Comparison of ENCODE assay signal across 8 cellular contexts in the genomic region with DNA sequence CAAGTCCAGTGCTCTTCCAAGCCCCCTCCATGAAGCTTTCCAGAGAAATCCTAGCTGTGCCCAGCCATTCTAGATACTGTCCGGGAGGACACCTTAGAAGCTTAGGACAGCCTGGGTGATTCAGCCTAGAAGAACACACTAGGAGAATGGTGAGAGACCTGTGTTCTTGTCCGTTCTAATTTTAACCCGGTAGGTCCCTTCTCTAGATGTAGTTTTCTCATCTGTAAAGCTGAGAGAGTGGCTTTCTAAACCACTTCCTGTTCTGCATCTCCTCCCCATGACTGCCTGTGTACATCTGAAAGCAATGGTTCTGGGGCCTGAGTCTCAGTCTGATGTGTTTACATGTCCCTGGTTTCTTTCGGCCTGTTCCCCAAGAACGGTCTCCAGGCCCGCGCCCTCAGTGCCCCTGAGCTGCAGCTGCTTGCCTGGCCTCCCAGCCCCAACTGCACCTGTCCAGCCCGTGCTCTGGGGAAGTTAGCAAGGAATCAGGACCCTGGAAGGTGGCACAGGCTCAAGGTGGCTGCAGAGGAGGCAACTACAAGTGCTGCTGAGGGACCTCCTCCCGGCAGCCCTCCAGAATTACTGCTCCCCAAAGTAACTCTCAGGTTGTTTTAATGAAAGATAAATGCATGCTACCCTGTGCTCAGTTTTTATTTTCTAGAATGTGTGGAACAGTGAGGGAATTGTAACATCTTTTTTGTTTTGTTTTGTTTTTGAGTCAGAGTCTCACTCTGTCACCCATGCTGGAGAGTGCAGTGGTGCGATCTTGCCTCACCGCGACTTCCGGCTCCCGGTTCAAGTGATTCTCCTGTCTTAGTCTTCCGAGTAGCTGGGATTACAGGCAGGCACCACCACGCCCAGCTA.
DNase-seq lines count a peak whose midpoint lies in the region; ATAC-seq, FAIRE-seq and TF ChIP-seq lines count a peak whose summit lies in the region.

No MANE protein-coding gene starts in this region.

- WGBS in GM12878 (ENCODE audit: insufficient coverage, insufficient replicate concordance, low lambda C conversion rate, missing lambda C conversion rate), result under 1% methylated on average over 16 of the region's 16 CpGs
- 63 to 93% methylated on average over 10 to 16 of the region's 16 CpGs for WGBS in transverse colon (ENCODE audit: low coverage in 1 of 2), 2 donors

- FAIRE-seq in GM12878 (lab: Jason Lieb, UNC), result peak; percentile 75

- no peaks in the 10 kb centered on the region for H3K27me3 Mint-ChIP-seq in type B pancreatic cell

- no peaks in the 10 kb centered on the region for H4K20me1 ChIP-seq in GM12878 (ENCODE audit: control insufficient read depth, insufficient read depth)

- POLR2A ChIA-PET in GM12878 (lab: Charles Lee), result interaction anchor here (0.7 to 6.0 kb wide), 10 partner anchors 11 to 128 kb away, joined by 3 to 65 read pairs (median 4); partner anchors contain the start of gene LBH

- H3K27ac Mint-ChIP-seq in type B pancreatic cell, result no peak overlapping the region

- peak; percentile 31 to 51; a peak in 2 of 4 replicates for TF ChIP-seq EP300 in GM12878 (IDR thresholded peaks at IDR 0.05; ENCODE audit: borderline replicate concordance in 1 of 2, control insufficient read depth in 1 of 2, low read depth in 2 of 2, low read length in 2 of 2)
- TF ChIP-seq EP300 in transverse colon (IDR thresholded peaks at IDR 0.05; ENCODE audit: low read depth), result no peak

- no peak for TF ChIP-seq CTCF in GM12878 (IDR thresholded peaks at IDR 0.05 in 2 of 3, conservative IDR thresholded peaks at IDR 0.05 in 1 of 3; ENCODE audit: control insufficient read depth in 2 of 3, extremely low read depth in 1 of 3, insufficient read depth in 1 of 3, low read depth in 3 of 3, low read length in 3 of 3)
- TF ChIP-seq CTCF in transverse colon (IDR thresholded peaks at IDR 0.05), result no peak
- TF ChIP-seq CTCF in type B pancreatic cell (conservative IDR thresholded peaks at IDR 0.05), result no peak

- BruUV-seq in GM12878 (replicated peaks; lab: Mats Ljungman, UMichigan), result no TSS peak

- no peak overlapping the region for H3K4me3 Mint-ChIP-seq in type B pancreatic cell

- H3K9me3 ChIP-seq in GM12878 (replicated peaks; ENCODE audit: control insufficient read depth, insufficient read depth, low read length), result peaks cover 8% of the 10 kb centered on the region
- H3K9me3 ChIP-seq in transverse colon, result no peaks in the 10 kb centered on the region

- H3K4me2 ChIP-seq in GM12878 (ENCODE audit: control insufficient read depth, insufficient read depth), result peak overlapping the region; percentile 80

- no peaks in the 10 kb centered on the region for H3K36me3 Mint-ChIP-seq in type B pancreatic cell

- RAD21 ChIA-PET in GM12878 (lab: Charles Lee; ENCODE audit: unreplicated experiment), result interaction anchor here (0.6 to 8.1 kb wide), 33 partner anchors 9 to 801 kb away, joined by 3 to 148 read pairs (median 6); partner anchors contain the start of genes GALNT14, LBH, LCLAT1 and YPEL5

- TF ChIP-seq POLR2A in GM12878 (IDR thresholded peaks at IDR 0.05; ENCODE audit: low read depth, low read length), result peak; percentile 56
- no peak for TF ChIP-seq POLR2A in transverse colon (IDR thresholded peaks at IDR 0.05)

- H3K27me3 ChIP-seq in GM12878 (replicated peaks in 1 of 2; ENCODE audit: control insufficient read depth in 2 of 2, insufficient read depth in 2 of 2, low read length in 1 of 2), result no peaks in the 10 kb centered on the region
- H3K27me3 ChIP-seq in transverse colon, result no peaks in the 10 kb centered on the region

- CTCF ChIA-PET in GM12878 (lab: Yijun Ruan, JAX), result interaction anchor here (0.9 to 6.5 kb wide), 11 partner anchors 17 to 374 kb away, joined by 3 to 108 read pairs (median 19); partner anchors contain the start of gene LBH

- H3K4me3 ChIP-seq in GM12878 (peak overlapping the region; percentile 66), transverse colon (no peak overlapping the region)

- no peaks in the 10 kb centered on the region for H3K79me2 ChIP-seq in GM12878 (ENCODE audit: control insufficient read depth, insufficient read depth, low read length)

- peak overlapping the region; percentile 98 for H3K27ac ChIP-seq in GM12878 (ENCODE audit: control insufficient read depth, insufficient read depth)
- peak overlapping the region; percentile 47 to 75 (median 54) for H3K27ac ChIP-seq in transverse colon

- H3K4me1 ChIP-seq in GM12878 (ENCODE audit: control insufficient read depth, insufficient read depth, low read length) (peaks cover 72% of the 10 kb centered on the region), transverse colon (peaks cover 0 to 14% (median 4%) of the 10 kb centered on the region in 4 donors)

- TF ChIP-seq RAD21 in GM12878 (IDR thresholded peaks at IDR 0.05; ENCODE audit: insufficient read depth, low read depth, low read length), result 0 out of 2 replicates have a peak, but pooled peaks have one; percentile 18

- H3K4me1 Mint-ChIP-seq in type B pancreatic cell (ENCODE audit: unreplicated experiment), result peaks cover 21% of the 10 kb centered on the region

- DNase-seq in OCI-M1 (lab: John Stamatoyannopoulos, UW) (peak; percentile 28), GM12878 (ENCODE audit: low read depth, low spot score) (peak; percentile 92), transverse colon (peak; percentile 57), NCI-H526 (lab: John Stamatoyannopoulos, UW) (no peak), type B pancreatic cell (ENCODE audit: extremely low spot score, unreplicated experiment) (no peak), middle frontal gyrus (ENCODE audit: extremely low spot score, low spot score) (no peak)

- H3K36me3 ChIP-seq in GM12878 (ENCODE audit: control insufficient read depth in 2 of 2, insufficient read depth in 2 of 2, low read length in 1 of 2) (no peaks in the 10 kb centered on the region), transverse colon (no peaks in the 10 kb centered on the region)

- SMC1A ChIA-PET in GM12878 (lab: Charles Lee; ENCODE audit: uncharacterized antibody, unreplicated experiment), result interaction anchor here (0.7 to 10.7 kb wide), 29 partner anchors 9 to 288 kb away, joined by 3 to 282 read pairs (median 8); partner anchors contain the start of genes LBH and LCLAT1

- in situ Hi-C loops in GM12878 (cut with MboI) (no loop called here), transverse colon (cut with MboI; ENCODE audit: low pct_ligation_motif_present in 1 of 4, low pct_unique_long_range_greater_than_20kb in 1 of 4, low sequenced_read_pairs in 3 of 4) (no loop called here)

- intact Hi-C loops in GM12878 (cut with micrococcal nuclease; ENCODE audit: unreplicated experiment) (loop anchor here (1.0 to 5.0 kb wide), 8 partner anchors 49 to 370 kb away; partner anchors contain the start of genes LCLAT1 and YPEL5), transverse colon (cut with DNase I; ENCODE audit: low total_unique reads) (no loop called here)

- H3K9me3 Mint-ChIP-seq in type B pancreatic cell, result peaks cover 4% of the 10 kb centered on the region

- ATAC-seq in GM18858 (IDR thresholded peaks at IDR 0.05; ENCODE audit: unreplicated experiment) (peak; percentile 84), HG02840 (IDR thresholded peaks at IDR 0.05; ENCODE audit: low FRiP score, unreplicated experiment) (peak; percentile 89), GM12878 (peak; percentile 90)

- H2AFZ ChIP-seq in GM12878 (ENCODE audit: control insufficient read depth, low read depth, low read length), result peak overlapping the region; percentile 61

- peak overlapping the region; percentile 65 for H3K9ac ChIP-seq in GM12878 (ENCODE audit: control insufficient read depth, insufficient read depth, low read length)

TF ChIP-seq in GM12878, 131 proteins besides CTCF, POLR2A, EP300 and RAD21 (continues in another document):
- TF ChIP-seq EED (IDR thresholded peaks at IDR 0.05; ENCODE audit: low read depth) (peak; percentile 72; the same call in 1 of the 2 replicates), IRF4 (IDR thresholded peaks at IDR 0.05; ENCODE audit: low read depth, low read length) (peak; percentile 48), SPI1 (IDR thresholded peaks at IDR 0.05; ENCODE audit: borderline replicate concordance, insufficient read depth, low read depth, low read length) (peak; percentile 82), ZNF384 (IDR thresholded peaks at IDR 0.05; ENCODE audit: borderline replicate concordance, low read depth, low read length) (no peak), HDGF (IDR thresholded peaks at IDR 0.05) (peak; percentile 63; the same call in 1 of the 2 replicates), HCFC1 (IDR thresholded peaks at IDR 0.05; ENCODE audit: low read length) (no peak; the same call in 1 of the 2 replicates), RB1 (IDR thresholded peaks at IDR 0.05; ENCODE audit: borderline replicate concordance) (0 out of 2 replicates have a peak, but pooled peaks have one; percentile 73), ZNF207 (IDR thresholded peaks at IDR 0.05; ENCODE audit: borderline replicate concordance) (peak; percentile 56), RCOR1 (conservative IDR thresholded peaks at IDR 0.05; ENCODE audit: low read depth, low read length) (peak; percentile 86; the same call in 1 of the 2 replicates)
- TF ChIP-seq, protein P1, sequence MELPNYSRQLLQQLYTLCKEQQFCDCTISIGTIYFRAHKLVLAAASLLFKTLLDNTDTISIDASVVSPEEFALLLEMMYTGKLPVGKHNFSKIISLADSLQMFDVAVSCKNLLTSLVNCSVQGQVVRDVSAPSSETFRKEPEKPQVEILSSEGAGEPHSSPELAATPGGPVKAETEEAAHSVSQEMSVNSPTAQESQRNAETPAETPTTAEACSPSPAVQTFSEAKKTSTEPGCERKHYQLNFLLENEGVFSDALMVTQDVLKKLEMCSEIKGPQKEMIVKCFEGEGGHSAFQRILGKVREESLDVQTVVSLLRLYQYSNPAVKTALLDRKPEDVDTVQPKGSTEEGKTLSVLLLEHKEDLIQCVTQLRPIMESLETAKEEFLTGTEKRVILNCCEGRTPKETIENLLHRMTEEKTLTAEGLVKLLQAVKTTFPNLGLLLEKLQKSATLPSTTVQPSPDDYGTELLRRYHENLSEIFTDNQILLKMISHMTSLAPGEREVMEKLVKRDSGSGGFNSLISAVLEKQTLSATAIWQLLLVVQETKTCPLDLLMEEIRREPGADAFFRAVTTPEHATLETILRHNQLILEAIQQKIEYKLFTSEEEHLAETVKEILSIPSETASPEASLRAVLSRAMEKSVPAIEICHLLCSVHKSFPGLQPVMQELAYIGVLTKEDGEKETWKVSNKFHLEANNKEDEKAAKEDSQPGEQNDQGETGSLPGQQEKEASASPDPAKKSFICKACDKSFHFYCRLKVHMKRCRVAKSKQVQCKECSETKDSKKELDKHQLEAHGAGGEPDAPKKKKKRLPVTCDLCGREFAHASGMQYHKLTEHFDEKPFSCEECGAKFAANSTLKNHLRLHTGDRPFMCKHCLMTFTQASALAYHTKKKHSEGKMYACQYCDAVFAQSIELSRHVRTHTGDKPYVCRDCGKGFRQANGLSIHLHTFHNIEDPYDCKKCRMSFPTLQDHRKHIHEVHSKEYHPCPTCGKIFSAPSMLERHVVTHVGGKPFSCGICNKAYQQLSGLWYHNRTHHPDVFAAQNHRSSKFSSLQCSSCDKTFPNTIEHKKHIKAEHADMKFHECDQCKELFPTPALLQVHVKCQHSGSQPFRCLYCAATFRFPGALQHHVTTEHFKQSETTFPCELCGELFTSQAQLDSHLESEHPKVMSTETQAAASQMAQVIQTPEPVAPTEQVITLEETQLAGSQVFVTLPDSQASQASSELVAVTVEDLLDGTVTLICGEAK (IDR thresholded peaks at IDR 0.05; ENCODE audit: borderline replicate concordance), result peak; percentile 55

Comparison
In these comparisons a context has a peak if more than half of its experiments do, and no peak if none do; other contexts are left out.
1. DNase-seq: peak in OCI-M1 (single experiment), GM12878 (single experiment) and transverse colon (single experiment); none in NCI-H526 (0 of 2), type B pancreatic cell (single experiment) and middle frontal gyrus (single experiment).
2. Peak in every context shown above with its lines, with median percentiles within 50 percentile points of each other: ATAC-seq.